Comparison of ENCODE assay signal across 8 cellular contexts in the genomic region with DNA sequence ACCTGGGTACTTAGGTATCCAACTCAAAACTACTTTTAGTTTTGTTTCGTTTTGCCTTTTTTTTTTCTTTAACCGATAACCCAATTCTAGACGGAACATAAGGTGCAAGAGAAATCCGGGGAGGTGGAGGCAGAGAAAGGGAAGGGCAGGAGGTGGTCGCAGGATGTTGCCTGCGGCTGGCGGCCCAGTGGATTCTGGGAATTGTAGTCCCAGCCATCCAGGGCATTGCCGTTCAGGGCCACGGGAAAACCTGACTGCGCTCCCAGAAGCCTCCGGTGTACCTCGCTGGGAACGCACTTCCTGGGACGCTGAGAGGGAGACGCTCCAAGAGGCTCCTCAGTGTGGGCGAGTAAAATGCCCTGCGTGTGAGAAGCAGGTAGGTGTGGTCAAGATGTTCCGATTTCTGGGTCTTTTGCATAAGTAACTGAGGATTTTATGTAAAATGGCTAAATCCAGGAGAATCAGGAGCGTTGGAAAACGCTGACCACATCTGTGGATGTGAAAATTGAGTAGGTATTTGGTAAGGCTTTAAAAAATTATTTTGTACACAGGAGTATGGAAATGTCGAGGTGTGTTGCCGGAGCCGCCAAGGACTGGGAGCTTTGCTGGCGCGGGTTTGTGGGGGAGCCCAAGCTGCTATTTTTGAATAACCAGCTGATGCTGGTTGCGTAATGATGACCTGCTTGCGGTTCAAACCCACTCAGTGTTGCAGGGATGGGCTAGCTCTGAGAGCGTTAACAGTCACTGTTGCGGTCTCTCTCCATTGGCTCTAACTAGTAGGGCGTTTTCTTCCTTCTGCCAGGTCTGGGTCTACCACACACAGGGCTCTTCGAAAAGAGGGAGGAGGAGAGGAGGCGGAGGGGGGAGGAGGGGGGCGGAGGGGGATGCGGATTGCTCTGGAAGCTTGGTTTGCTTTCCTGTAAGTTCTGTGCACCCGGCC. TPM values are rescaled to one million over a fixed set of nuclear protein-coding genes. Genes with fewer than 3 reads are reported as not detected.
A peak's percentile ranks its signal among the peaks of the same experiment; 100 is the strongest.
DNase-seq lines count a peak whose midpoint lies in the region; ATAC-seq and TF ChIP-seq lines count a peak whose summit lies in the region.

Gene CLDN12, plus strand, starts transcription at position 288 of the 940 bp plus-strand sequence. CDS start 9,216 bp downstream, outside the sequence.

- TF ChIP-seq CTCF in AG04450 (IDR thresholded peaks at IDR 0.05; ENCODE audit: low read depth, low read length): no peak
- no peak for TF ChIP-seq CTCF in WI38 (IDR thresholded peaks at IDR 0.05; ENCODE audit: low read depth, low read length)
- no peak for TF ChIP-seq CTCF in cardiac fibroblast (IDR thresholded peaks at IDR 0.05; ENCODE audit: low read depth, low read length)

- H3K36me3 Mint-ChIP-seq in immature natural killer cell: no peaks in the 10 kb centered on the region

- H3K9me3 Mint-ChIP-seq in immature natural killer cell: peaks cover 0 to 17% (median 5%) of the 10 kb centered on the region in 6 donors

- peak; percentile 92 for DNase-seq in AG04450 (ENCODE audit: low read depth, low spot score)
- peak; percentile 92 for DNase-seq in NCI-H2196 (lab: John Stamatoyannopoulos, UW; ENCODE audit: unreplicated experiment)
- DNase-seq in cardiac fibroblast (ENCODE audit: low read depth in 2 of 2): peak; percentile 98 to 99
- DNase-seq in immature natural killer cell: peak; percentile 83 to 86 (median 85)
- DNase-seq in smooth muscle cell of the brain vasculature (ENCODE audit: low read depth, low spot score): peak; percentile 76

- peak within 1 kb of the TSS; percentile 97 for H3K27ac ChIP-seq in AG04450 (ENCODE audit: low read depth, low read length)

- peak within 1 kb of the TSS; percentile 86 to 98 (median 92) for H3K4me3 Mint-ChIP-seq in immature natural killer cell

- peaks cover 7 to 12% (median 7%) of the 10 kb centered on the region in 3 donors for H3K27me3 Mint-ChIP-seq in immature natural killer cell (ENCODE audit: low read depth in 3 of 3)

- H3K4me3 ChIP-seq in AG04450 (ENCODE audit: low read depth, low read length): peak within 1 kb of the TSS; percentile 85
- peak within 1 kb of the TSS; percentile 74 for H3K4me3 ChIP-seq in WI38 (ENCODE audit: low read depth, low read length)
- H3K4me3 ChIP-seq in cardiac fibroblast (replicated peaks in 1 of 2; ENCODE audit: low read depth in 2 of 2, low read length in 2 of 2): peak within 1 kb of the TSS; percentile 55 to 78

- ATAC-seq in GM18873 (IDR thresholded peaks at IDR 0.05; ENCODE audit: low FRiP score, unreplicated experiment): peak; percentile 96
- ATAC-seq in HG03135 (IDR thresholded peaks at IDR 0.05; ENCODE audit: unreplicated experiment): peak; percentile 97

- no peaks in the 10 kb centered on the region for H3K27me3 ChIP-seq in AG04450 (ENCODE audit: control insufficient read depth, insufficient read depth, low read length)

- no peaks in the 10 kb centered on the region for H3K9me3 ChIP-seq in AG04450 (ENCODE audit: control insufficient read depth, insufficient read depth, low read length)

- CTCF ChIA-PET in AG04450 (lab: Charles Lee): interaction anchor here (0.6 to 1.2 kb wide), 4 partner anchors 25 to 192 kb away, joined by 4 to 12 read pairs (median 8); partner anchors contain the start of gene STEAP2

- H3K27ac Mint-ChIP-seq in immature natural killer cell: peak within 1 kb of the TSS; percentile 83 to 96 (median 90)

- POLR2A ChIA-PET in AG04450 (lab: Yijun Ruan, JAX): interaction anchor here (0.6 to 1.0 kb wide), 3 partner anchors 58 to 305 kb away, joined by 3 to 4 read pairs (median 4); no protein-coding TSS in a partner anchor

- H3K4me1 Mint-ChIP-seq in immature natural killer cell: peaks cover 24 to 28% of the 10 kb centered on the region in 2 donors

RNA-seq across cellular contexts. Expression of gene CLDN12, which starts in this region (rescaled TPM):
- 41.4 and 41.6 TPM in 2 replicates for polyA plus RNA-seq in AG04450 (2011; rRNA removed)
- 83.1 and 121 TPM in 2 replicates for polyA minus RNA-seq in AG04450 (2011; rRNA and poly(A)+ RNA removed)
- polyA plus RNA-seq in immature natural killer cell: under 1 TPM in 2 of 3 donors, not detected in 1; 0.09 to 0.36 TPM

Comparison
In these comparisons a context has a peak if more than half of its experiments do, and no peak if none do; other contexts are left out.
1. Peak in every context shown above with its lines: DNase-seq, ATAC-seq, H3K4me3 ChIP-seq and H3K27ac ChIP-seq.
2. RNA of gene CLDN12 (polyA plus RNA-seq): 41.4 to 41.6 TPM in AG04450; 0.09 to 0.36 TPM in immature natural killer cell; every median in the first group is over 10 times any median in the second.
3. Peak in DNase-seq in immature natural killer cell; RNA of the gene not detected or under 1 TPM.